Comparison of ENCODE assay signal across 1 cellular context in the genomic region with DNA sequence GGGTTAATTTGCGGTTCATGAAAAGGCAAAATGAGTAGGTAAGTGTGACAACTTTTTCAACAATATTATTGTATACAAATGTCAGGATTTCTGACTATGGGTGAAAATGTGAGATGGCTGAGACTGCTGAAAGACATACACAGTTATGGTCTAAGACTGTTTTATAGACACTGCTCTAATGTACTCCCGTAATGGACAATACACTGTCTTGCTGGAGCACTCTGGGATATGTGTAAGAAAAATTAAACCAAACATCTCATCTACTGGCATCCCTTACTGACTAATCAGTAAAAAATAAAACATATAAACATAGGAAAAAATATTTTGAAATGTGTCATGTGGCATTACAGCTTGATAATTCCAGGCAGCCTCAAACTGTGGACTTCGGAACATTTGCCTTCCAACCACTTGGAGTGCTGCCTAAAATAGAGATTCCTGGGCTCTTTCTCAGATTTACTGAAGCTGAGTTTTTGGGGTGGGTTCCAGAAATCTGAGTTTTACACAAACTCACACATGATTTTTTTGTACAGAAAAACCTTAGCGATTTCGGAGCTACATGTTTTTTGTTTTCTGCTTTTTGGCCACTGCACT.
TF ChIP-seq lines count a peak whose summit lies in the region.

No MANE protein-coding gene starts in this region.

TF ChIP-seq in HepG2, 621 proteins besides CTCF, POLR2A, EP300 and RAD21 (continued from another document):
- TF ChIP-seq, protein P1, sequence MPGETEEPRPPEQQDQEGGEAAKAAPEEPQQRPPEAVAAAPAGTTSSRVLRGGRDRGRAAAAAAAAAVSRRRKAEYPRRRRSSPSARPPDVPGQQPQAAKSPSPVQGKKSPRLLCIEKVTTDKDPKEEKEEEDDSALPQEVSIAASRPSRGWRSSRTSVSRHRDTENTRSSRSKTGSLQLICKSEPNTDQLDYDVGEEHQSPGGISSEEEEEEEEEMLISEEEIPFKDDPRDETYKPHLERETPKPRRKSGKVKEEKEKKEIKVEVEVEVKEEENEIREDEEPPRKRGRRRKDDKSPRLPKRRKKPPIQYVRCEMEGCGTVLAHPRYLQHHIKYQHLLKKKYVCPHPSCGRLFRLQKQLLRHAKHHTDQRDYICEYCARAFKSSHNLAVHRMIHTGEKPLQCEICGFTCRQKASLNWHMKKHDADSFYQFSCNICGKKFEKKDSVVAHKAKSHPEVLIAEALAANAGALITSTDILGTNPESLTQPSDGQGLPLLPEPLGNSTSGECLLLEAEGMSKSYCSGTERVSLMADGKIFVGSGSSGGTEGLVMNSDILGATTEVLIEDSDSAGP (CRISPR knock-in tag; IDR thresholded peaks at IDR 0.05; ENCODE audit: borderline replicate concordance): no peak
- no peak for TF ChIP-seq PCBP2 (optimal IDR thresholded peaks at IDR 0.05; ENCODE audit: low read depth, low read length, poor library complexity, severe bottlenecking)
- no peak for TF ChIP-seq RXRB (CRISPR knock-in tag; IDR thresholded peaks at IDR 0.05; ENCODE audit: borderline replicate concordance)
- no peak for TF ChIP-seq ZNF567 (CRISPR knock-in tag; IDR thresholded peaks at IDR 0.05; ENCODE audit: borderline replicate concordance)
- no peak for TF ChIP-seq JUND (CRISPR knock-in tag; IDR thresholded peaks at IDR 0.05)
- TF ChIP-seq, protein P2, sequence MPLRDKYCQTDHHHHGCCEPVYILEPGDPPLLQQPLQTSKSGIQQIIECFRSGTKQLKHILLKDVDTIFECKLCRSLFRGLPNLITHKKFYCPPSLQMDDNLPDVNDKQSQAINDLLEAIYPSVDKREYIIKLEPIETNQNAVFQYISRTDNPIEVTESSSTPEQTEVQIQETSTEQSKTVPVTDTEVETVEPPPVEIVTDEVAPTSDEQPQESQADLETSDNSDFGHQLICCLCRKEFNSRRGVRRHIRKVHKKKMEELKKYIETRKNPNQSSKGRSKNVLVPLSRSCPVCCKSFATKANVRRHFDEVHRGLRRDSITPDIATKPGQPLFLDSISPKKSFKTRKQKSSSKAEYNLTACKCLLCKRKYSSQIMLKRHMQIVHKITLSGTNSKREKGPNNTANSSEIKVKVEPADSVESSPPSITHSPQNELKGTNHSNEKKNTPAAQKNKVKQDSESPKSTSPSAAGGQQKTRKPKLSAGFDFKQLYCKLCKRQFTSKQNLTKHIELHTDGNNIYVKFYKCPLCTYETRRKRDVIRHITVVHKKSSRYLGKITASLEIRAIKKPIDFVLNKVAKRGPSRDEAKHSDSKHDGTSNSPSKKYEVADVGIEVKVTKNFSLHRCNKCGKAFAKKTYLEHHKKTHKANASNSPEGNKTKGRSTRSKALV (CRISPR knock-in tag; IDR thresholded peaks at IDR 0.05): no peak
- TF ChIP-seq SPEN (CRISPR knock-in tag; IDR thresholded peaks at IDR 0.05; ENCODE audit: low read depth): no peak
- no peak for TF ChIP-seq FOXK2 (IDR thresholded peaks at IDR 0.05)
TF ChIP-seq in HepG2: peak in this region for 0.
